18 cellular contexts compared by ENCODE assay signal in the genomic region with DNA sequence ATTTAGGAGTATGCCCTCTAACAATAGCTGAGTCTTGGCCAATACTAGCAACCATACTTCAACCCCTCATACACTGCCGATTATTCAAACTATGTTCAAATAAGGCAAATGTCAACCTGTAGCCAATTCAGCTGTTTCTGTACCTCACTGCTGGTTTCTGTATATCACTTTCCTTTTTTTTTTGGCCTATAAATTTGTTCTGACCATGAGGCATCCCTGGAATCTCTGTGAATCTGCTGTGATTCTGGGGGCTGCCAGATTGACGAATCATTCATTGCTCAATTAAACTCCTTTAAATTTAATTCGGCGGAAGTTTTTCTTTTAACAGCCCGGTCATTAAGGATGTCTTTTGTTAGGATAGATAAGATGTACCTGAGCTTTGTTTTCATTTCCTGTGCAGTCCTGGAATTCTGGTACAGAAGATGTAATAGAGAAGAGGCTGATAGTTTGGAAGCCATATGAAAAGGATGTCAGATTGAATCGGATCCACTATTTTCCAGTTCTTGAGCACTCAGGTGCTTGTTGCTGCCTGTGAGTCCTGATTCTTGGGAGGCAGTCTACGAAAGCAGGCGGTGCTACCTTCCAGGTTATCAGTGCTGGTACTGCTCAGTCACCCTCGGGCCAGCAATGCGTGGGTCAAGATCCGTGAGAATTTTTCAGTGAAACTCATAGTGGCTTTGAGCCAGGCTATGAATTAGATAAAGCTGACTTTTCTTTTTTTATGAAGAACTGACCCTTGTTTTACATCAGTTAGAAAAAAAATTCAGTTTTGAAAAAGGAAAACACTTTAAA.
DNase-seq lines count a peak whose midpoint lies in the region; ATAC-seq and TF ChIP-seq lines count a peak whose summit lies in the region.
"Had no signal": no experiment of that assay in that cellular context is flagged by ENCODE, and none has a peak within 500 bp of the region (broad histone marks: within the 10 kb centered on the region; RNA-seq: fewer than 3 reads in every experiment).

No MANE protein-coding gene starts in this region.

- WGBS in SK-N-SH (ENCODE audit: low lambda C conversion rate): 78% methylated on average over 11 of the region's 11 CpGs
- 10% methylated on average over 11 of the region's 11 CpGs for WGBS in mammary epithelial cell (ENCODE audit: low coverage, missing lambda C conversion rate)

- POLR2A ChIA-PET in SK-N-SH (lab: Yijun Ruan, JAX): no interaction called here

- H3K36me3 Mint-ChIP-seq in nephron (ENCODE audit: low read depth): no peaks in the 10 kb centered on the region

- H3K4me1 ChIP-seq in SK-N-SH (ENCODE audit: control insufficient read depth in 1 of 2, insufficient read depth in 2 of 2, low read depth in 1 of 2, low read length in 1 of 2) (peaks cover 6 to 17% of the 10 kb centered on the region in 2 experiments; a peak in 3 of 4 replicates), mammary epithelial cell (ENCODE audit: insufficient read depth, low read length) (peaks cover 6% of the 10 kb centered on the region), left lung (no peaks in the 10 kb centered on the region)

- no peak for TF ChIP-seq RAD21 in SK-N-SH (IDR thresholded peaks at IDR 0.05; ENCODE audit: low read length)

- no peaks in the 10 kb centered on the region for H3K9me2 ChIP-seq in SK-N-SH

- dilution Hi-C loops in mammary epithelial cell (cut with HindIII; ENCODE audit: low sequenced_read_pairs): no loop called here

- no TSS peak for BruUV-seq in mammary epithelial cell (replicated peaks; lab: Mats Ljungman, UMichigan)

- no peak overlapping the region for H3K4me2 ChIP-seq in SK-N-SH
- H3K4me2 ChIP-seq in mammary epithelial cell (ENCODE audit: insufficient read depth, low read depth, low read length): peak overlapping the region; percentile 51
- H3K4me2 ChIP-seq: PC-9 had no signal

- H3F3A ChIP-seq in SK-N-SH (replicated peaks; ENCODE audit: insufficient read depth): no peaks in the 10 kb centered on the region

- peaks cover 47% of the 10 kb centered on the region for H3K4me1 Mint-ChIP-seq in nephron

- H3K27ac Mint-ChIP-seq in nephron: peak overlapping the region; percentile 83 to 97 (median 93)

- H3K27me3 ChIP-seq in SK-N-SH (ENCODE audit: insufficient read depth) (no peaks in the 10 kb centered on the region), mammary epithelial cell (ENCODE audit: insufficient read depth, low read length) (no peaks in the 10 kb centered on the region), left lung (no peaks in the 10 kb centered on the region)

- H3K9ac ChIP-seq in SK-N-SH: no peak overlapping the region
- no peak overlapping the region for H3K9ac ChIP-seq in mammary epithelial cell (ENCODE audit: insufficient read depth, low read length)

- H3K36me3 ChIP-seq in SK-N-SH (replicated peaks in 1 of 2; ENCODE audit: control insufficient read depth in 1 of 2, insufficient read depth in 2 of 2, low read length in 1 of 2) (no peaks in the 10 kb centered on the region), mammary epithelial cell (ENCODE audit: insufficient read depth, low read length) (no peaks in the 10 kb centered on the region), left lung (no peaks in the 10 kb centered on the region)

- H3K27me3 Mint-ChIP-seq in nephron (ENCODE audit: low read depth): no peaks in the 10 kb centered on the region

- TF ChIP-seq CTCF in SK-N-SH (IDR thresholded peaks at IDR 0.05) (no peak), mammary epithelial cell (conservative IDR thresholded peaks at IDR 0.05 in 1 of 2, IDR thresholded peaks at IDR 0.05 in 1 of 2; ENCODE audit: extremely low read depth in 1 of 2, insufficient read depth in 1 of 2, low read depth in 1 of 2, low read length in 2 of 2) (no peak), nephron (IDR thresholded peaks at IDR 0.05; ENCODE audit: unreplicated experiment in 3 of 3) (no peak), left lung (IDR thresholded peaks at IDR 0.05) (no peak)

- no peak for TF ChIP-seq EP300 in SK-N-SH (IDR thresholded peaks at IDR 0.05; ENCODE audit: borderline replicate concordance in 1 of 2, low read depth in 1 of 2, low read length in 1 of 2)

- no peak overlapping the region for H3K4me3 ChIP-seq in SK-N-SH (ENCODE audit: low read depth in 2 of 2, low read length in 1 of 2)
- peak overlapping the region in 1 of 3 experiments; percentile 6 for H3K4me3 ChIP-seq in mammary epithelial cell (replicated peaks in 1 of 3; ENCODE audit: insufficient read depth in 1 of 3, low read depth in 2 of 3, low read length in 3 of 3)
- no peak overlapping the region for H3K4me3 ChIP-seq in left lung
- H3K4me3 ChIP-seq: K562, PC-9 had no signal

- DNase-seq in SK-N-SH (no peak), mammary epithelial cell (no peak), OCI-M2 (lab: John Stamatoyannopoulos, UW; ENCODE audit: unreplicated experiment) (no peak), left lung (no peak), glomerular visceral epithelial cell (ENCODE audit: extremely low spot score) (no peak)
- DNase-seq: C1 segment of cervical spinal cord, DMS 273 treated with DMSO at 0.1 percent for 48 hours, HCEC 1CT, NCI-H1048, NCI-H146, NCI-H69, PC-9, Right ventricle myocardium superior had no signal

- intact Hi-C loops in mammary epithelial cell (cut with micrococcal nuclease) (no loop called here), left lung (cut with DNase I) (no loop called here)

- no peak; the same call in 2 of the 3 replicates for ATAC-seq in SK-N-SH treated with all-trans-retinoic acid at 6 μM for 48 hours
- ATAC-seq in left lung: no peak
- no peak for ATAC-seq in GM18873 (IDR thresholded peaks at IDR 0.05; ENCODE audit: low FRiP score, unreplicated experiment)
- ATAC-seq: K562 had no signal

- H3K79me2 ChIP-seq in SK-N-SH (ENCODE audit: insufficient read depth): no peaks in the 10 kb centered on the region
- H3K79me2 ChIP-seq in mammary epithelial cell (ENCODE audit: insufficient read depth, low read length): no peaks in the 10 kb centered on the region

- H3K9me3 ChIP-seq in SK-N-SH: no peaks in the 10 kb centered on the region
- no peaks in the 10 kb centered on the region for H3K9me3 ChIP-seq in mammary epithelial cell (replicated peaks; ENCODE audit: insufficient read depth, low read length)
- no peaks in the 10 kb centered on the region for H3K9me3 ChIP-seq in left lung

- in situ Hi-C loops in mammary epithelial cell (cut with MboI; ENCODE audit: low sequenced_read_pairs in 2 of 2): no loop called here

- no peak overlapping the region for H2AFZ ChIP-seq in SK-N-SH (ENCODE audit: low read depth)
- H2AFZ ChIP-seq in mammary epithelial cell (ENCODE audit: low read depth, low read length): peak overlapping the region; percentile 86
- H2AFZ ChIP-seq: PC-9 had no signal

- peak overlapping the region in 1 of 3 experiments; percentile 56 for H3K4me3 Mint-ChIP-seq in nephron

- H3K27ac ChIP-seq in SK-N-SH (ENCODE audit: low read depth in 2 of 2, low read length in 1 of 2) (no peak overlapping the region), mammary epithelial cell (ENCODE audit: insufficient read depth, low read depth, low read length) (no peak overlapping the region), left lung (no peak overlapping the region)
- H3K27ac ChIP-seq: 22Rv1, PC-9 had no signal

- no peaks in the 10 kb centered on the region for H3K9me3 Mint-ChIP-seq in nephron

- no peaks in the 10 kb centered on the region for H4K20me1 ChIP-seq in SK-N-SH (ENCODE audit: insufficient read depth)
- no peaks in the 10 kb centered on the region for H4K20me1 ChIP-seq in mammary epithelial cell (ENCODE audit: insufficient read depth, low read length)

- CTCF ChIA-PET in SK-N-SH (lab: Yijun Ruan, JAX): interaction anchor here (0.9 to 2.7 kb wide), 3 partner anchors 27 to 871 kb away, joined by 3 to 10 read pairs (median 4); no protein-coding TSS in a partner anchor
- CTCF ChIA-PET in mammary epithelial cell (lab: Charles Lee; ENCODE audit: low non-redundant PET): no interaction called here

TF ChIP-seq in SK-N-SH treated with all-trans-retinoic acid at 6 μM for 48 hours, 23 proteins besides CTCF, POLR2A, EP300 and RAD21:
- TF ChIP-seq, protein P1, sequence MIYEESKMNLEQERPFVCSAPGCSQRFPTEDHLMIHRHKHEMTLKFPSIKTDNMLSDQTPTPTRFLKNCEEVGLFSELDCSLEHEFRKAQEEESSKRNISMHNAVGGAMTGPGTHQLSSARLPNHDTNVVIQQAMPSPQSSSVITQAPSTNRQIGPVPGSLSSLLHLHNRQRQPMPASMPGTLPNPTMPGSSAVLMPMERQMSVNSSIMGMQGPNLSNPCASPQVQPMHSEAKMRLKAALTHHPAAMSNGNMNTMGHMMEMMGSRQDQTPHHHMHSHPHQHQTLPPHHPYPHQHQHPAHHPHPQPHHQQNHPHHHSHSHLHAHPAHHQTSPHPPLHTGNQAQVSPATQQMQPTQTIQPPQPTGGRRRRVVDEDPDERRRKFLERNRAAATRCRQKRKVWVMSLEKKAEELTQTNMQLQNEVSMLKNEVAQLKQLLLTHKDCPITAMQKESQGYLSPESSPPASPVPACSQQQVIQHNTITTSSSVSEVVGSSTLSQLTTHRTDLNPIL (CRISPR knock-in tag; IDR thresholded peaks at IDR 0.05; ENCODE audit: low read depth): no peak
- TF ChIP-seq ARNTL (CRISPR knock-in tag; IDR thresholded peaks at IDR 0.05; ENCODE audit: borderline replicate concordance, low read depth) (no peak), ZFP30 (CRISPR knock-in tag; IDR thresholded peaks at IDR 0.05) (no peak), RARB (CRISPR knock-in tag; IDR thresholded peaks at IDR 0.05) (no peak), ISL1 (CRISPR knock-in tag; IDR thresholded peaks at IDR 0.05) (peak; percentile 36), SNAI2 (CRISPR knock-in tag; IDR thresholded peaks at IDR 0.05) (no peak)
TF ChIP-seq in SK-N-SH treated with all-trans-retinoic acid at 6 μM for 48 hours: peak in this region for 1.

TF ChIP-seq in SK-N-SH, 30 proteins besides CTCF, POLR2A, EP300 and RAD21 (continues in another document):
- TF ChIP-seq, protein P2, sequence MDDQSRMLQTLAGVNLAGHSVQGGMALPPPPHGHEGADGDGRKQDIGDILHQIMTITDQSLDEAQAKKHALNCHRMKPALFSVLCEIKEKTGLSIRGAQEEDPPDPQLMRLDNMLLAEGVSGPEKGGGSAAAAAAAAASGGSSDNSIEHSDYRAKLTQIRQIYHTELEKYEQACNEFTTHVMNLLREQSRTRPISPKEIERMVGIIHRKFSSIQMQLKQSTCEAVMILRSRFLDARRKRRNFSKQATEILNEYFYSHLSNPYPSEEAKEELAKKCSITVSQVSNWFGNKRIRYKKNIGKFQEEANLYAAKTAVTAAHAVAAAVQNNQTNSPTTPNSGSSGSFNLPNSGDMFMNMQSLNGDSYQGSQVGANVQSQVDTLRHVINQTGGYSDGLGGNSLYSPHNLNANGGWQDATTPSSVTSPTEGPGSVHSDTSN (IDR thresholded peaks at IDR 0.05): no peak
- TF ChIP-seq FOSL2 (IDR thresholded peaks at IDR 0.05; ENCODE audit: borderline replicate concordance, low read depth) (no peak), RFX5 (IDR thresholded peaks at IDR 0.05; ENCODE audit: low read length) (no peak), TAF1 (IDR thresholded peaks at IDR 0.05; ENCODE audit: borderline replicate concordance, low read depth, low read length) (no peak)
